Comparison of ENCODE assay signal across 21 cellular contexts in the genomic region with DNA sequence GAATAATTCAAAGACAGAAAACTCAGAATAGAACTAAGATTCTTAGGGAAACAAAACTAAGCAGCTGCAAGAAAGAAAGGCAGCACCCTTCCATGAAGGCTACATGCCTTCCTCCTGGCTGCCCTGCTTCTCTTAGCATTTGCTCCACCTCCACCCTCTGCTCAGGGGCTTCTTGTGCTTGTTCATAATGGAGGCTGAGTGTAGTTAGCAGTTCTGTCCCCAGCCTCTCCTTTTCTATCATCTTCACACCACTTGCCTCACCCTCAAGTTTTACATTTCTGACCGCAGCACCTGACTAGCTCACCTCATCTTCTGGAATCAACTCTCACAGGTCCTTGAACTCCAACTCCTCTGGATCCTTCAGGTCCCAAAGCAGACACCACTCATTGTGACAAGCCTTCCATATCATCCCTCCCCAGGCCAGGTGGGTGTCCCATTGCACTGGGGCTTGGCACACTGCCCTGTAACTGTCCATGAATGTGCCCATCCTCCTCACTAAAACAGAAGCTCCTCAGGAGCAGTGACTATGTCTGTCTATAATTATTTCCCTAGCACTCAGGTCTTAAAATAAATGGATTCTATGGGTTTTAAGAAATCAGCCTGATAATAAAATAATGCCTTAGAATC.
"Had no signal": no experiment of that assay in that cellular context is flagged by ENCODE, and none has a peak within 500 bp of the region (broad histone marks: within the 10 kb centered on the region; RNA-seq: fewer than 3 reads in every experiment).

No MANE protein-coding gene starts in this region.

- H3K27me3 Mint-ChIP-seq: dendritic cell treated with granulocyte-macrophage colony-stimulating factor and Interleukin-4, amounts not matched to agents 40 ng/mL and 50 ng/mL, for 4 days; stimulated activated memory B cell treated with anti-CD40 and anti-IgM and Interleukin-4, amounts not matched to agents 10 μg/mL and 1 μg/mL and 100 μg/mL, for 72 hours had no signal

- H3K9me3 Mint-ChIP-seq: dendritic cell treated with granulocyte-macrophage colony-stimulating factor and Interleukin-4, amounts not matched to agents 40 ng/mL and 50 ng/mL, for 4 days; natural killer cell had no signal

- H3K4me3 Mint-ChIP-seq: activated naive CD8-positive, alpha-beta T cell; dendritic cell treated with granulocyte-macrophage colony-stimulating factor and Interleukin-4, amounts not matched to agents 40 ng/mL and 50 ng/mL, for 4 days; immature natural killer cell; natural killer cell; stimulated activated memory B cell treated with anti-CD40 and anti-IgM and Interleukin-4, amounts not matched to agents 10 μg/mL and 1 μg/mL and 100 μg/mL, for 72 hours; T-helper 17 cell had no signal

- H3K27ac Mint-ChIP-seq: activated naive CD8-positive, alpha-beta T cell; dendritic cell treated with granulocyte-macrophage colony-stimulating factor and Interleukin-4, amounts not matched to agents 40 ng/mL and 50 ng/mL, for 4 days; immature natural killer cell; natural killer cell; stimulated activated memory B cell treated with anti-CD40 and anti-IgM and Interleukin-4, amounts not matched to agents 10 μg/mL and 1 μg/mL and 100 μg/mL, for 72 hours; T-helper 17 cell had no signal

- H3K4me1 ChIP-seq: pancreas, thyroid gland had no signal

- DNase-seq: activated CD4-positive, alpha-beta T cell treated with anti-CD3 and anti-CD28 coated beads for 1 hour; activated CD4-positive, alpha-beta T cell treated with anti-CD3 and anti-CD28 coated beads, Interleukin-2, amount 50 U/mL, for 48 hours; activated gamma-delta T cell; activated T-cell treated with anti-CD3 and anti-CD28 coated beads, Interleukin-2, amount 50 U/mL, for 48 hours; amygdala; effector CD8-positive, alpha-beta T cell; esophagus squamous epithelium; immature natural killer cell; natural killer cell; pancreas; stimulated activated CD4-positive, alpha-beta T cell treated with anti-CD3 and anti-CD28 coated beads, Interleukin-4, amount 100 ng/mL, for 1 hour; T-helper 17 cell; thyroid gland; WERI-Rb-1 had no signal

- H3K36me3 Mint-ChIP-seq: activated naive CD8-positive, alpha-beta T cell; immature natural killer cell; natural killer cell; stimulated activated memory B cell treated with anti-CD40 and anti-IgM and Interleukin-4, amounts not matched to agents 10 μg/mL and 1 μg/mL and 100 μg/mL, for 72 hours had no signal

- H3K4me2 ChIP-seq: smooth muscle cell had no signal

- H3K27me3 ChIP-seq: cardiac muscle cell, esophagus squamous epithelium, pancreas, thyroid gland had no signal

- H3K27ac ChIP-seq: cardiac muscle cell, esophagus squamous epithelium, pancreas, thyroid gland, WERI-Rb-1 had no signal

- H3K9me3 ChIP-seq: esophagus squamous epithelium, pancreas, thyroid gland had no signal

- H3K36me3 ChIP-seq: cardiac muscle cell, esophagus squamous epithelium, pancreas, thyroid gland, WERI-Rb-1 had no signal

- FAIRE-seq: endothelial cell of umbilical vein had no signal

- ATAC-seq: pancreas; sciatic nerve; stimulated activated memory B cell treated with anti-CD40 and anti-IgM and Interleukin-4, amounts not matched to agents 10 μg/mL and 1 μg/mL and 100 μg/mL, for 72 hours; T-helper 17 cell had no signal

- H3K4me1 Mint-ChIP-seq: immature natural killer cell; natural killer cell; stimulated activated memory B cell treated with anti-CD40 and anti-IgM and Interleukin-4, amounts not matched to agents 10 μg/mL and 1 μg/mL and 100 μg/mL, for 72 hours had no signal

- H3K4me3 ChIP-seq: cardiac muscle cell, esophagus squamous epithelium, pancreas, smooth muscle cell, thyroid gland had no signal
